In the genomic region with DNA sequence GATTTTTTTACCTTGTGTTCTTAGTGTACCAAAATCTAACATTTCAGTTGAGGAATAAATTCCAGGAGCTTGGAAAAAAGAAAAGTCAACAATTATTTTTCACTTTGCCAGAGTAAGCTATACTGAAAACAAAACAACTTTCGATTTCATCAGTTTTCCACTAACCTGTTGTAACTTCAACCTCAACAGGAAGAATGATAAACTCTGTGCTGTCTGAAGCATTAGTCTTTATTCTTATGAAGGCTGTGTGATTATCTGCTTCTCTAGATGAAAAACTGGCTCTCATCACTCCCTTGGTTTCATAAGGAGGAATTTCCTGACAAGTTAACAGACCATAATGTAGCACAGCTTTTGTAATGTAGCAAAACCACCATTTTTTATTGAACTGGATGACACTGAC, we compare ENCODE assay signal across 21 cellular contexts.
DNase-seq lines count a peak whose midpoint lies in the region; ATAC-seq, FAIRE-seq and TF ChIP-seq lines count a peak whose summit lies in the region.
"Had no signal": no experiment of that assay in that cellular context is flagged by ENCODE, and none has a peak within 500 bp of the region (broad histone marks: within the 10 kb centered on the region; RNA-seq: fewer than 3 reads in every experiment).

No MANE protein-coding gene starts in this region.

- DNase-seq in NOMO-1 treated with DMSO at 0.1 percent for 48 hours (lab: John Stamatoyannopoulos, UW; ENCODE audit: unreplicated experiment), result peak; percentile 16
- DNase-seq in NOMO-1 treated with dmso at 0.1 percent for 144 hours (lab: John Stamatoyannopoulos, UW; ENCODE audit: unreplicated experiment), result no peak
- DNase-seq in Jurkat, Clone E6-1 (ENCODE audit: low read depth, low spot score), result peak; percentile 42
- DNase-seq in amniotic epithelial cell (ENCODE audit: low read depth), result peak; percentile 61
- DNase-seq in keratinocyte (ENCODE audit: low read depth, low spot score), result no peak
- DNase-seq in stimulated activated naive CD4-positive, alpha-beta T cell treated with Interleukin-2 at 50 U/mL for 16 hours (lab: John Stamatoyannopoulos, UW), result no peak
- DNase-seq in SIG-M5 (lab: John Stamatoyannopoulos, UW), result no peak
- DNase-seq: activated CD4-positive, alpha-beta T cell treated with anti-CD3 and anti-CD28 coated beads, Interleukin-2, amount 10 ng/mL, durations not matched to agents 7 days and 5 days; activated CD8-positive, alpha-beta memory T cell treated with anti-CD3 and anti-CD28 coated beads, Interleukin-2, amount 50 U/mL, for 48 hours; COR-L47; erythroblast; GOT3; mesenchymal stem cell; NCI-H1092 treated with DMSO at 0.1 percent for 48 hours; NCI-H2029 treated with DMSO at 0.1 percent for 48 hours; occipital lobe; retina; stimulated activated CD4-positive, alpha-beta T cell treated with anti-CD3 and anti-CD28 coated beads, Interleukin-12 subunit alpha, Interleukin-12 subunit beta, amount 100 ng/mL, for 4 hours; upper lobe of left lung had no signal

- H3K27me3 ChIP-seq in keratinocyte (ENCODE audit: control insufficient read depth, extremely low read depth, insufficient read depth, low read length), result no peaks in the 10 kb centered on the region
- H3K27me3 ChIP-seq: upper lobe of left lung had no signal

- no peak for TF ChIP-seq CTCF in keratinocyte (optimal IDR thresholded peaks at IDR 0.05 in 1 of 3, IDR thresholded peaks at IDR 0.05 in 1 of 3, conservative IDR thresholded peaks at IDR 0.05 in 1 of 3; ENCODE audit: extremely low read depth in 1 of 3, insufficient read depth in 2 of 3, low read length in 3 of 3)

- peak; percentile 43 for FAIRE-seq in keratinocyte (lab: Jason Lieb, UNC)

- H4K20me1 ChIP-seq in keratinocyte (ENCODE audit: control insufficient read depth, extremely low read depth, insufficient read depth, low read length), result no peaks in the 10 kb centered on the region

- H3K4me3 ChIP-seq in Jurkat, Clone E6-1 (ENCODE audit: low read length), result no peak overlapping the region
- H3K4me3 ChIP-seq in keratinocyte (ENCODE audit: control insufficient read depth in 2 of 3, extremely low read depth in 1 of 3, insufficient read depth in 2 of 3, low read depth in 1 of 3, low read length in 3 of 3), result no peak overlapping the region
- H3K4me3 ChIP-seq: upper lobe of left lung had no signal

- ATAC-seq in HG02588 (IDR thresholded peaks at IDR 0.05; ENCODE audit: unreplicated experiment), result no peak

- dilution Hi-C loops in keratinocyte (cut with MboI; ENCODE audit: extremely low pct_ligation_motif_present, low sequenced_read_pairs), result no loop called here

- H3K79me2 ChIP-seq in keratinocyte (ENCODE audit: control insufficient read depth, insufficient read depth, low read length), result no peaks in the 10 kb centered on the region

- no peaks in the 10 kb centered on the region for H3K9me1 ChIP-seq in keratinocyte (ENCODE audit: control insufficient read depth, extremely low read depth, insufficient read depth, low read length)

- no peak overlapping the region for H3K4me2 ChIP-seq in keratinocyte (ENCODE audit: control insufficient read depth, extremely low read depth, insufficient read depth, low read depth, low read length)

- H3K9ac ChIP-seq in keratinocyte (ENCODE audit: control insufficient read depth, extremely low read depth, insufficient read depth, low read length), result no peak overlapping the region

- peaks cover 3 to 8% of the 10 kb centered on the region in 2 experiments for H3K36me3 ChIP-seq in keratinocyte (ENCODE audit: control insufficient read depth in 2 of 2, extremely low read depth in 1 of 2, insufficient read depth in 2 of 2, low read length in 2 of 2)

- H3K9me3 ChIP-seq in keratinocyte (ENCODE audit: control insufficient read depth, low read depth, low read length), result no peaks in the 10 kb centered on the region
- H3K9me3 ChIP-seq: upper lobe of left lung had no signal

- H2AFZ ChIP-seq in keratinocyte (ENCODE audit: control insufficient read depth, low read length), result no peak overlapping the region

- no peaks in the 10 kb centered on the region for H3K4me1 ChIP-seq in keratinocyte (ENCODE audit: control insufficient read depth, extremely low read depth, insufficient read depth, low read length)
- H3K4me1 ChIP-seq: upper lobe of left lung had no signal

- H3K27ac ChIP-seq in keratinocyte (ENCODE audit: control insufficient read depth, insufficient read depth, low read length), result no peak overlapping the region
- H3K27ac ChIP-seq: 22Rv1, upper lobe of left lung had no signal

Comparison
In these comparisons a context has a peak if more than half of its experiments do, and no peak if none do; other contexts are left out.
1. DNase-seq: peak in NOMO-1 treated with DMSO at 0.1 percent for 48 hours (single experiment), Jurkat, Clone E6-1 (single experiment) and amniotic epithelial cell (single experiment); none in NOMO-1 treated with dmso at 0.1 percent for 144 hours (single experiment), keratinocyte (single experiment), stimulated activated naive CD4-positive, alpha-beta T cell treated with Interleukin-2 at 50 U/mL for 16 hours (single experiment) and SIG-M5 (single experiment).